In the genomic region with DNA sequence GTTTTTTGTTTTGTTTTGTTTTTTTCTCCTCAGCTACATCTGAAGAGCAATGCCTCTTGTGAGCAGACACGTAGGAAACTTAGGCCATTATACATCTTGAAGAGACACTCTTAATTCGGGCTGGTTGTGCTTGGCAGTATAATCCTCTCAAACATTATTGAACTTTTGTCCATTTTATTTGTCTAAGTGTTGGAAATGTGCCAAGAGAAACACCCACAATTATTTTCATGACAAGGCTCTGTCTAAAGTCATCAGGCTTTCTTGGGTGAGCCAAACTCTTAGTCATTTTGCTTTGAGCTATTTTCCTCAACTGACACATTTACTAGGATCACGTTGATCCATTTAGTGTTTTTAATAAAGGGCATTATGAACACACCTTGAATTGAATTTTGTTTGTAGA, we compare ENCODE assay signal across 11 cellular contexts. TPM values are rescaled to one million over a fixed set of nuclear protein-coding genes. Genes with fewer than 3 reads are reported as not detected.
DNase-seq lines count a peak whose midpoint lies in the region; ATAC-seq and TF ChIP-seq lines count a peak whose summit lies in the region.
"Had no signal": no experiment of that assay in that cellular context is flagged by ENCODE, and none has a peak within 500 bp of the region (broad histone marks: within the 10 kb centered on the region; RNA-seq: fewer than 3 reads in every experiment).

No MANE protein-coding gene starts in this region.

- WGBS in hepatocyte (ENCODE audit: low lambda C conversion rate, missing lambda C conversion rate) = 60% methylated on average over 3 of the region's 3 CpGs

- H3K27me3 ChIP-seq in adipocyte (replicated peaks; ENCODE audit: control insufficient read depth, insufficient read depth, low read length) (no peaks in the 10 kb centered on the region), hepatocyte (no peaks in the 10 kb centered on the region)
- H3K27me3 ChIP-seq: SJCRH30 had no signal

- H3K27ac ChIP-seq in hepatocyte = no peak overlapping the region
- H3K27ac ChIP-seq: lower lobe of right lung, SJCRH30 had no signal

- in situ Hi-C loops in GM13976 (cut with MboI; ENCODE audit: low sequenced_read_pairs, unreplicated experiment) = loop anchor here (25.0 kb wide), 1 partner anchor 1046 kb away; no protein-coding TSS in a partner anchor

- ATAC-seq in GM19397 (IDR thresholded peaks at IDR 0.05; ENCODE audit: unreplicated experiment) = no peak
- ATAC-seq in HG02840 (IDR thresholded peaks at IDR 0.05; ENCODE audit: low FRiP score, unreplicated experiment) = no peak

- no peaks in the 10 kb centered on the region for H4K20me1 ChIP-seq in hepatocyte (ENCODE audit: insufficient read depth, poor library complexity, severe bottlenecking)

- no peaks in the 10 kb centered on the region for H3K9me2 ChIP-seq in hepatocyte (replicated peaks; ENCODE audit: insufficient read depth)

- H3K4me1 ChIP-seq in adipocyte (ENCODE audit: control insufficient read depth, insufficient read depth, low read length) = peaks cover 28% of the 10 kb centered on the region
- peaks cover 14% of the 10 kb centered on the region for H3K4me1 ChIP-seq in hepatocyte (ENCODE audit: insufficient read depth)
- H3K4me1 ChIP-seq: SJCRH30 had no signal

- no peaks in the 10 kb centered on the region for H3K79me2 ChIP-seq in hepatocyte

- peak overlapping the region; percentile 6 for H3K4me2 ChIP-seq in hepatocyte

- H3K9me3 ChIP-seq in adipocyte (ENCODE audit: control insufficient read depth, low read length) (no peaks in the 10 kb centered on the region), hepatocyte (ENCODE audit: low read depth) (no peaks in the 10 kb centered on the region)
- H3K9me3 ChIP-seq: lower lobe of right lung, SJCRH30 had no signal

- H3K9ac ChIP-seq in adipocyte (ENCODE audit: low read length) = peak overlapping the region; percentile 40

- H2AFZ ChIP-seq in hepatocyte = no peak overlapping the region

- H3K36me3 ChIP-seq in adipocyte (ENCODE audit: control insufficient read depth, insufficient read depth, low read length, severe bottlenecking) = no peaks in the 10 kb centered on the region
- no peaks in the 10 kb centered on the region for H3K36me3 ChIP-seq in hepatocyte (replicated peaks; ENCODE audit: insufficient read depth, low read depth)
- H3K36me3 ChIP-seq: lower lobe of right lung, SJCRH30 had no signal

- peak overlapping the region; percentile 38 for H3K4me3 ChIP-seq in adipocyte (ENCODE audit: low read length)
- H3K4me3 ChIP-seq in hepatocyte = no peak overlapping the region
- H3K4me3 ChIP-seq: lower lobe of right lung, SJCRH30 had no signal

- no peak for TF ChIP-seq CTCF in hepatocyte (IDR thresholded peaks at IDR 0.05; ENCODE audit: poor library complexity)
- no peak for TF ChIP-seq CTCF in GM13976 (IDR thresholded peaks at IDR 0.05; ENCODE audit: borderline replicate concordance, control extremely low read depth, extremely low read depth, insufficient read depth, missing control alignments)

- DNase-seq in A172 (ENCODE audit: low spot score) (peak; percentile 6), M059J (ENCODE audit: low read depth) (peak; percentile 75), adipocyte (ENCODE audit: low read depth) (peak; percentile 51), hepatocyte (ENCODE audit: low spot score) (no peak), GM13976 (ENCODE audit: low spot score) (no peak), GM19240 (ENCODE audit: insufficient read length, low spot score) (no peak)
- DNase-seq: activated naive CD4-positive, alpha-beta T cell treated with anti-CD3 and anti-CD28 coated beads, Interleukin-2, amount 10 ng/mL, durations not matched to agents 7 days and 5 days; lower lobe of right lung had no signal

RNA-seq across cellular contexts. Expression of gene RERGL, which starts 51.6 kb away (rescaled TPM):
- not detected in 2 replicates for total RNA-seq in A172 (2014; rRNA removed; shearing (Covaris generic))
- not detected in 2 replicates for total RNA-seq in M059J (2014; rRNA removed; shearing (Covaris generic))
- 0.70 and 0.80 TPM in 2 replicates for total RNA-seq in hepatocyte
- polyA plus RNA-seq in hepatocyte = not detected in 2 replicates
- total RNA-seq: SJCRH30 had no signal

Comparison
In these comparisons a context has a peak if more than half of its experiments do, and no peak if none do; other contexts are left out.
1. DNase-seq: peak in A172 (single experiment), M059J (single experiment) and adipocyte (single experiment); none in hepatocyte (single experiment), GM13976 (single experiment) and GM19240 (single experiment).